Comparison of ENCODE assay signal across 12 cellular contexts in genomic region chr17:1737531-1738291, GRCh38. TPM values are rescaled to one million over a fixed set of nuclear protein-coding genes. Genes with fewer than 3 reads are reported as not detected.
DNase-seq lines count a peak whose midpoint lies in the region; ATAC-seq and TF ChIP-seq lines count a peak whose summit lies in the region.
"Had no signal": no experiment of that assay in that cellular context is flagged by ENCODE, and none has a peak within 500 bp of the region (broad histone marks: within the 10 kb centered on the region; RNA-seq: fewer than 3 reads in every experiment).

No MANE protein-coding gene starts in this region.

- peak overlapping the region; percentile 47 for H3K9ac ChIP-seq in adipocyte (ENCODE audit: low read length)
- H3K9ac ChIP-seq: GM23248 had no signal

- peak overlapping the region; percentile 14 for H3K27ac ChIP-seq in lower lobe of right lung
- H3K27ac ChIP-seq: GM23248 had no signal

- no peak for TF ChIP-seq CTCF in lower lobe of right lung (IDR thresholded peaks at IDR 0.05)

- H3K4me1 ChIP-seq in adipocyte (ENCODE audit: control insufficient read depth, insufficient read depth, low read length), result peaks cover 19% of the 10 kb centered on the region
- peaks cover 37% of the 10 kb centered on the region for H3K4me1 ChIP-seq in lower lobe of right lung

- no peaks in the 10 kb centered on the region for H3K27me3 ChIP-seq in adipocyte (replicated peaks; ENCODE audit: control insufficient read depth, insufficient read depth, low read length)
- H3K27me3 ChIP-seq in lower lobe of right lung (ENCODE audit: low read depth), result no peaks in the 10 kb centered on the region

- H3K36me3 ChIP-seq in adipocyte (ENCODE audit: control insufficient read depth, insufficient read depth, low read length, severe bottlenecking), result peaks cover 32% of the 10 kb centered on the region
- H3K36me3 ChIP-seq in lower lobe of right lung, result peaks cover 51% of the 10 kb centered on the region

- peak; percentile 58 to 70 for ATAC-seq in lower lobe of right lung

- H3K9me3 ChIP-seq in adipocyte (ENCODE audit: control insufficient read depth, low read length) (no peaks in the 10 kb centered on the region), lower lobe of right lung (no peaks in the 10 kb centered on the region)

- H3K4me3 ChIP-seq in adipocyte (ENCODE audit: low read length), result no peak overlapping the region
- no peak overlapping the region for H3K4me3 ChIP-seq in lower lobe of right lung
- H3K4me3 ChIP-seq: GM23248 had no signal

- peak; percentile 62 for DNase-seq in CD1c-positive myeloid dendritic cell (ENCODE audit: extremely low spot score)
- no peak for DNase-seq in adipocyte (ENCODE audit: low read depth)
- no peak for DNase-seq in lower lobe of right lung
- no peak for DNase-seq in NCI-H2081 (lab: John Stamatoyannopoulos, UW)
- no peak for DNase-seq in SW480 (ENCODE audit: low spot score)
- DNase-seq in G401 (ENCODE audit: low spot score), result no peak
- DNase-seq: activated gamma-delta T cell treated with Interleukin-2 at 50 U/mL for 16 hours; GM23248; immature natural killer cell; NCI-H1092; NK-92 treated with Interleukin-12 subunit alpha and Interleukin-12 subunit beta, amount 100 ng/mL, for 24 hours had no signal

- intact Hi-C loops in lower lobe of right lung (cut with DNase I), result no loop called here

- in situ Hi-C loops in G401 (cut with HindIII; ENCODE audit: low sequenced_read_pairs), result no loop called here

RNA-seq across cellular contexts. Expression of gene SERPINF2, which starts 5.0 kb away (rescaled TPM):
- total RNA-seq in lower lobe of right lung, result 24.1 TPM
- 2.4 and 3.0 TPM in 2 replicates for total RNA-seq in G401 (2014; rRNA removed; shearing (Covaris generic))
- total RNA-seq: frontal cortex, GM23248 had no signal

RNA-seq across cellular contexts. Expression of gene WDR81, which starts 13.2 kb away (rescaled TPM):
- 49.9 TPM for total RNA-seq in lower lobe of right lung
- total RNA-seq in G401 (2014; rRNA removed; shearing (Covaris generic)), result 25.0 and 29.9 TPM in 2 replicates

RNA-seq across cellular contexts. Expression of gene SERPINF1, which starts 24.1 kb away (rescaled TPM):
- 204 TPM for total RNA-seq in lower lobe of right lung
- total RNA-seq in G401 (2014; rRNA removed; shearing (Covaris generic)), result 465 and 509 TPM in 2 replicates

RNA-seq across cellular contexts. Expression of gene TLCD2, which starts 27.5 kb away (rescaled TPM):
- 13.4 TPM for total RNA-seq in lower lobe of right lung
- 1.2 TPM in 2 replicates for total RNA-seq in G401 (2014; rRNA removed; shearing (Covaris generic))

RNA-seq across cellular contexts. Expression of gene PRPF8, which starts 53.0 kb away (rescaled TPM):
- total RNA-seq in lower lobe of right lung, result 280 TPM
- 157 and 202 TPM in 2 replicates for total RNA-seq in G401 (2014; rRNA removed; shearing (Covaris generic))
